In genomic region chr5:39948867-39949468, GRCh38 we compare ENCODE assay signal across 8 cellular contexts.
A peak's percentile ranks its signal among the peaks of the same experiment; 100 is the strongest.
DNase-seq lines count a peak whose midpoint lies in the region; ATAC-seq and TF ChIP-seq lines count a peak whose summit lies in the region.

No MANE protein-coding gene starts in this region.

- H4K91ac ChIP-seq in IMR-90 (ENCODE audit: insufficient read depth, low read depth, low read length), result no peak overlapping the region

- no peak overlapping the region for H3K4me3 Mint-ChIP-seq in activated T-helper 2 cell treated with anti-CD3 and anti-CD28 coated beads, Interferon-gamma antibody, Interleukin-2, Interleukin-4, amounts not matched to agents 10 μg/mL and 5 μg/mL and 100 μg/mL, durations not matched to agents 14 hours and 24 hours and 36 hours (ENCODE audit: low read depth)

- DNase-seq in DMS53 (lab: John Stamatoyannopoulos, UW), result peak; percentile 82
- peak; percentile 76 for DNase-seq in IMR-90
- peak; percentile 57 for DNase-seq in RPMI7951 (ENCODE audit: low read depth)
- peak; percentile 33 for DNase-seq in activated T-helper 2 cell treated with anti-CD3 and anti-CD28 coated beads, Interferon-gamma antibody, Interleukin-2, Interleukin-4, amounts not matched to agents 10 μg/mL and 5 μg/mL and 100 μg/mL, durations not matched to agents 14 hours and 24 hours and 36 hours (ENCODE audit: low spot score)
- DNase-seq in pulmonary artery endothelial cell (ENCODE audit: low read depth, low spot score), result peak; percentile 57
- no peak for DNase-seq in islet precursor cell

- no peak overlapping the region for H3K4me2 ChIP-seq in IMR-90 (ENCODE audit: low read depth, low read length)

- H3K4me1 ChIP-seq in IMR-90 (ENCODE audit: control insufficient read depth, insufficient read depth, low read length) (no peaks in the 10 kb centered on the region), gastroesophageal sphincter (no peaks in the 10 kb centered on the region)

- H3K4ac ChIP-seq in IMR-90 (ENCODE audit: low read depth, low read length), result no peak overlapping the region

- H3K79me1 ChIP-seq in IMR-90 (ENCODE audit: low read depth in 1 of 2, low read length in 2 of 2), result no peaks in the 10 kb centered on the region

- H4K8ac ChIP-seq in IMR-90 (ENCODE audit: low read depth in 2 of 2, low read length in 2 of 2), result no peak overlapping the region

- in situ Hi-C loops in IMR-90 (cut with MboI; ENCODE audit: low sequenced_read_pairs), result loop anchor here (5.0 to 10.0 kb wide), 3 partner anchors 733 to 926 kb away; no protein-coding TSS in a partner anchor

- peak; percentile 88 for ATAC-seq in GM21529 (IDR thresholded peaks at IDR 0.05; ENCODE audit: unreplicated experiment)
- peak; percentile 77 for ATAC-seq in IMR-90 (ENCODE audit: low read depth)
- no peak for ATAC-seq in gastroesophageal sphincter

- H2AFZ ChIP-seq in IMR-90 (replicated peaks; ENCODE audit: low read length, poor library complexity), result no peak overlapping the region

- no peak overlapping the region for H3K14ac ChIP-seq in IMR-90 (replicated peaks; ENCODE audit: low read depth, low read length)

- TF ChIP-seq CTCF in IMR-90 (conservative IDR thresholded peaks at IDR 0.05; ENCODE audit: low read depth, low read length) (peak; percentile 70), gastroesophageal sphincter (IDR thresholded peaks at IDR 0.05) (peak; percentile 48 to 68 (median 61))

- peak; percentile 78 for TF ChIP-seq RAD21 in IMR-90 (IDR thresholded peaks at IDR 0.05; ENCODE audit: low read length)

- H3K23ac ChIP-seq in IMR-90 (ENCODE audit: low read depth, low read length), result no peak overlapping the region

- H2AK9ac ChIP-seq in IMR-90 (replicated peaks; ENCODE audit: low read depth, low read length, poor library complexity), result no peak overlapping the region

- CTCF ChIA-PET in IMR-90 (lab: Yijun Ruan, JAX), result interaction anchor here (0.6 to 1.4 kb wide), 9 partner anchors 9 to 785 kb away, joined by 3 to 5 read pairs (median 3); no protein-coding TSS in a partner anchor

- H3K36me3 Mint-ChIP-seq in activated T-helper 2 cell treated with anti-CD3 and anti-CD28 coated beads, Interferon-gamma antibody, Interleukin-2, Interleukin-4, amounts not matched to agents 10 μg/mL and 5 μg/mL and 100 μg/mL, durations not matched to agents 14 hours and 24 hours and 36 hours (ENCODE audit: low read depth), result peaks cover under 1% of the 10 kb centered on the region

- TF ChIP-seq EP300 in gastroesophageal sphincter (IDR thresholded peaks at IDR 0.05), result no peak

- H3K9me3 Mint-ChIP-seq in activated T-helper 2 cell treated with anti-CD3 and anti-CD28 coated beads, Interferon-gamma antibody, Interleukin-2, Interleukin-4, amounts not matched to agents 10 μg/mL and 5 μg/mL and 100 μg/mL, durations not matched to agents 14 hours and 24 hours and 36 hours, result peaks cover 18% of the 10 kb centered on the region

- no peak overlapping the region for H2BK20ac ChIP-seq in IMR-90 (ENCODE audit: low read depth, low read length)

- H3K36me3 ChIP-seq in IMR-90 (ENCODE audit: control insufficient read depth, insufficient read depth, low read length), result no peaks in the 10 kb centered on the region
- H3K36me3 ChIP-seq in gastroesophageal sphincter, result no peaks in the 10 kb centered on the region

- peaks cover 3% of the 10 kb centered on the region for H3K4me1 Mint-ChIP-seq in activated T-helper 2 cell treated with anti-CD3 and anti-CD28 coated beads, Interferon-gamma antibody, Interleukin-2, Interleukin-4, amounts not matched to agents 10 μg/mL and 5 μg/mL and 100 μg/mL, durations not matched to agents 14 hours and 24 hours and 36 hours (ENCODE audit: low read depth)

- H4K5ac ChIP-seq in IMR-90 (ENCODE audit: low read depth, low read length), result no peak overlapping the region

- TF ChIP-seq POLR2A in IMR-90 (IDR thresholded peaks at IDR 0.05; ENCODE audit: low read depth, low read length) (no peak), gastroesophageal sphincter (IDR thresholded peaks at IDR 0.05) (no peak)

- H3K4me3 ChIP-seq in IMR-90 (ENCODE audit: insufficient read depth, low read depth, low read length) (no peak overlapping the region), gastroesophageal sphincter (no peak overlapping the region)

- no peak overlapping the region for H3K9ac ChIP-seq in IMR-90 (ENCODE audit: low read depth, low read length)

- H3K18ac ChIP-seq in IMR-90 (ENCODE audit: low read depth, low read length), result no peak overlapping the region

- no peak overlapping the region for H3K27ac Mint-ChIP-seq in activated T-helper 2 cell treated with anti-CD3 and anti-CD28 coated beads, Interferon-gamma antibody, Interleukin-2, Interleukin-4, amounts not matched to agents 10 μg/mL and 5 μg/mL and 100 μg/mL, durations not matched to agents 14 hours and 24 hours and 36 hours

- H2BK5ac ChIP-seq in IMR-90 (ENCODE audit: low read depth, low read length, poor library complexity, severe bottlenecking), result no peak overlapping the region

- dilution Hi-C loops in IMR-90 (cut with HindIII; ENCODE audit: low sequenced_read_pairs, unreplicated experiment), result no loop called here

- no peaks in the 10 kb centered on the region for H3K27me3 ChIP-seq in IMR-90 (ENCODE audit: control insufficient read depth, insufficient read depth, low read length)
- H3K27me3 ChIP-seq in gastroesophageal sphincter, result no peaks in the 10 kb centered on the region

- H3K9me3 ChIP-seq in IMR-90 (ENCODE audit: control insufficient read depth, insufficient read depth, low read length) (no peaks in the 10 kb centered on the region), gastroesophageal sphincter (peaks cover 0 to 8% (median 0%) of the 10 kb centered on the region in 3 donors)

- no peak overlapping the region for H3K56ac ChIP-seq in IMR-90 (ENCODE audit: extremely low read depth, insufficient read depth, low read length)

- no CpG with 5 or more reads among the region's 2 CpGs for WGBS in IMR-90 (ENCODE audit: extremely low coverage in 2 of 2, insufficient read length in 1 of 2), 2 experiments
- WGBS in gastroesophageal sphincter (ENCODE audit: low coverage in 1 of 2), 2 donors, result 40 to 50% methylated on average over 2 of the region's 2 CpGs

- no peak overlapping the region for H2AK5ac ChIP-seq in IMR-90 (ENCODE audit: low read depth, low read length)

- H2BK120ac ChIP-seq in IMR-90 (ENCODE audit: low read depth, low read length), result no peak overlapping the region

- no peaks in the 10 kb centered on the region for H3K9me1 ChIP-seq in IMR-90 (ENCODE audit: insufficient read depth, low read length)

- H3K27ac ChIP-seq in IMR-90 (ENCODE audit: insufficient read depth, low read length) (no peak overlapping the region), gastroesophageal sphincter (no peak overlapping the region)

- no peaks in the 10 kb centered on the region for H4K20me1 ChIP-seq in IMR-90 (ENCODE audit: insufficient read depth, low read length)

- intact Hi-C loops in IMR-90 (cut with micrococcal nuclease), result loop anchor here (1.0 to 10.0 kb wide), 4 partner anchors 234 to 787 kb away; no protein-coding TSS in a partner anchor
- intact Hi-C loops in activated T-helper 2 cell treated with anti-CD3 and anti-CD28 coated beads, Interferon-gamma antibody, Interleukin-2, Interleukin-4, amounts not matched to agents 10 μg/mL and 5 μg/mL and 100 μg/mL, durations not matched to agents 14 hours and 24 hours and 36 hours (cut with micrococcal nuclease), result loop anchor here (1.0 to 10.0 kb wide), 8 partner anchors 234 to 926 kb away; no protein-coding TSS in a partner anchor

- H2BK15ac ChIP-seq in IMR-90 (ENCODE audit: low read depth, low read length), result no peak overlapping the region

- H3K27me3 Mint-ChIP-seq in activated T-helper 2 cell treated with anti-CD3 and anti-CD28 coated beads, Interferon-gamma antibody, Interleukin-2, Interleukin-4, amounts not matched to agents 10 μg/mL and 5 μg/mL and 100 μg/mL, durations not matched to agents 14 hours and 24 hours and 36 hours (ENCODE audit: low read depth), result no peaks in the 10 kb centered on the region

- POLR2A ChIA-PET in IMR-90 (lab: Charles Lee; ENCODE audit: unreplicated experiment), result interaction anchor here (0.7 kb wide), 1 partner anchor 234 kb away, joined by 3 read pairs; no protein-coding TSS in a partner anchor

- BruUV-seq in IMR-90 (replicated peaks; lab: Mats Ljungman, UMichigan), result no TSS peak

TF ChIP-seq in IMR-90, 13 proteins besides CTCF, POLR2A, EP300 and RAD21:
- peak; percentile 70 for TF ChIP-seq RFX5 (IDR thresholded peaks at IDR 0.05; ENCODE audit: low read depth, low read length)
- TF ChIP-seq SMC3 (IDR thresholded peaks at IDR 0.05; ENCODE audit: low read depth, low read length), result peak; percentile 91
- TF ChIP-seq, protein P1, sequence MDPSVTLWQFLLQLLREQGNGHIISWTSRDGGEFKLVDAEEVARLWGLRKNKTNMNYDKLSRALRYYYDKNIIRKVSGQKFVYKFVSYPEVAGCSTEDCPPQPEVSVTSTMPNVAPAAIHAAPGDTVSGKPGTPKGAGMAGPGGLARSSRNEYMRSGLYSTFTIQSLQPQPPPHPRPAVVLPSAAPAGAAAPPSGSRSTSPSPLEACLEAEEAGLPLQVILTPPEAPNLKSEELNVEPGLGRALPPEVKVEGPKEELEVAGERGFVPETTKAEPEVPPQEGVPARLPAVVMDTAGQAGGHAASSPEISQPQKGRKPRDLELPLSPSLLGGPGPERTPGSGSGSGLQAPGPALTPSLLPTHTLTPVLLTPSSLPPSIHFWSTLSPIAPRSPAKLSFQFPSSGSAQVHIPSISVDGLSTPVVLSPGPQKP (IDR thresholded peaks at IDR 0.05; ENCODE audit: borderline replicate concordance, low read depth, low read length), result no peak
TF ChIP-seq in IMR-90: peak in this region for 2.
